2 cellular contexts compared by ENCODE assay signal in genomic region chr1:46300673-46301405, GRCh38.
TF ChIP-seq lines count a peak whose summit lies in the region.

No MANE protein-coding gene starts in this region.

TF ChIP-seq in SK-N-SH, 30 proteins besides CTCF, POLR2A, EP300 and RAD21 (continued from another document):
- TF ChIP-seq, protein P1, sequence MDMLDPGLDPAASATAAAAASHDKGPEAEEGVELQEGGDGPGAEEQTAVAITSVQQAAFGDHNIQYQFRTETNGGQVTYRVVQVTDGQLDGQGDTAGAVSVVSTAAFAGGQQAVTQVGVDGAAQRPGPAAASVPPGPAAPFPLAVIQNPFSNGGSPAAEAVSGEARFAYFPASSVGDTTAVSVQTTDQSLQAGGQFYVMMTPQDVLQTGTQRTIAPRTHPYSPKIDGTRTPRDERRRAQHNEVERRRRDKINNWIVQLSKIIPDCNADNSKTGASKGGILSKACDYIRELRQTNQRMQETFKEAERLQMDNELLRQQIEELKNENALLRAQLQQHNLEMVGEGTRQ (IDR thresholded peaks at IDR 0.05; ENCODE audit: borderline replicate concordance, low read depth, low read length): no peak
- TF ChIP-seq TEAD4 (IDR thresholded peaks at IDR 0.05; ENCODE audit: borderline replicate concordance, insufficient read depth): no peak
- no peak for TF ChIP-seq EZH2phosphoT487 (IDR thresholded peaks at IDR 0.05; ENCODE audit: borderline replicate concordance, low read depth)
- no peak for TF ChIP-seq GATA2 (CRISPR knock-in tag; IDR thresholded peaks at IDR 0.05)
- TF ChIP-seq, protein P2, sequence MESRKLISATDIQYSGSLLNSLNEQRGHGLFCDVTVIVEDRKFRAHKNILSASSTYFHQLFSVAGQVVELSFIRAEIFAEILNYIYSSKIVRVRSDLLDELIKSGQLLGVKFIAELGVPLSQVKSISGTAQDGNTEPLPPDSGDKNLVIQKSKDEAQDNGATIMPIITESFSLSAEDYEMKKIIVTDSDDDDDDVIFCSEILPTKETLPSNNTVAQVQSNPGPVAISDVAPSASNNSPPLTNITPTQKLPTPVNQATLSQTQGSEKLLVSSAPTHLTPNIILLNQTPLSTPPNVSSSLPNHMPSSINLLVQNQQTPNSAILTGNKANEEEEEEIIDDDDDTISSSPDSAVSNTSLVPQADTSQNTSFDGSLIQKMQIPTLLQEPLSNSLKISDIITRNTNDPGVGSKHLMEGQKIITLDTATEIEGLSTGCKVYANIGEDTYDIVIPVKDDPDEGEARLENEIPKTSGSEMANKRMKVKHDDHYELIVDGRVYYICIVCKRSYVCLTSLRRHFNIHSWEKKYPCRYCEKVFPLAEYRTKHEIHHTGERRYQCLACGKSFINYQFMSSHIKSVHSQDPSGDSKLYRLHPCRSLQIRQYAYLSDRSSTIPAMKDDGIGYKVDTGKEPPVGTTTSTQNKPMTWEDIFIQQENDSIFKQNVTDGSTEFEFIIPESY (IDR thresholded peaks at IDR 0.05; ENCODE audit: borderline replicate concordance, low read depth): no peak
TF ChIP-seq in SK-N-SH: peak in this region for 0.

TF ChIP-seq in SK-N-SH treated with all-trans-retinoic acid at 6 μM for 48 hours, 23 proteins besides CTCF, POLR2A, EP300 and RAD21 (continued from another document):
- TF ChIP-seq CREB5 (CRISPR knock-in tag; IDR thresholded peaks at IDR 0.05; ENCODE audit: low read depth) (no peak), CSRNP3 (CRISPR knock-in tag; IDR thresholded peaks at IDR 0.05) (no peak), TCF4 (CRISPR knock-in tag; IDR thresholded peaks at IDR 0.05; ENCODE audit: borderline replicate concordance) (no peak), CSDC2 (CRISPR knock-in tag; IDR thresholded peaks at IDR 0.05) (no peak), TOX (CRISPR knock-in tag; IDR thresholded peaks at IDR 0.05; ENCODE audit: borderline replicate concordance) (no peak)
